In the genomic region with DNA sequence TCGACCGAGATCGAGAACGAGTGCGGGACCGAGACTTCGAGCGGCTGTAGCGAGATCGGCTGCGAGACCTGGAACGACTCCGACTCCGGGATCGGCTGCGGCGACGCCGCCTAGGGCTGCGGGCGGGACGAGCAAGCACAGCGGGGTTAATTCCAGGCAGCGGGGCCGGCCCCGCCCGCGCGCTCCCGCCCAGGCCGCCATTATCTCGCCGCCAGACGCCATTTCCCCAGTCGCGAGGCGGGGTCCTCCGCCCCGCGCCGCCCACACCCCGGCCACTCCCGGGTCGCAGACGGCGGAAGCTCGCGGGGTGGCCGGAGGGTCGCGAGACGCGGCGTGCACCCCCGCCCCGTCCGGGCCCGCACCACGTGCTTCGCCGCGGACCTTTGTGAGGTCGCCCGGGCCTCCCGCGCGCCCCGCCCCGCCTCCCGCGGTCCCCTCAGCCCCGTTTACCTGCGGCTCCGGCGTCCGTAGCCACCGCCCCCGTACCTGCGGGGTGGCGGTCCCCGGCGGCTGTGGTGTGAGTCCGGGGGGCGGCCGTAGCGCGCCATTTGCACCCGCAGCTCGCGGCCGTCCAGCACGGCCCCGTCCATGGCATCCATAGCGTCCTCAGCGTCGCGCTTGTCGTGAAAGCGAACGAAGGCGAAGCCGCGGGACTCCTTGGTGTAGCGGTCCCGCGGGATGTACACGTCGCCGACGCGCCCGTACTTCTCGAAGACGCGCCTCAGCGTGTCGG, we compare ENCODE assay signal across 1 cellular context.
A peak's percentile ranks its signal among the peaks of the same experiment; 100 is the strongest.
TF ChIP-seq lines count a peak whose summit lies in the region.

No MANE protein-coding gene starts in this region.

TF ChIP-seq in K562, 482 proteins besides CTCF, POLR2A, EP300 and RAD21 (continued from another document and continues in another):
- TF ChIP-seq, protein P1, sequence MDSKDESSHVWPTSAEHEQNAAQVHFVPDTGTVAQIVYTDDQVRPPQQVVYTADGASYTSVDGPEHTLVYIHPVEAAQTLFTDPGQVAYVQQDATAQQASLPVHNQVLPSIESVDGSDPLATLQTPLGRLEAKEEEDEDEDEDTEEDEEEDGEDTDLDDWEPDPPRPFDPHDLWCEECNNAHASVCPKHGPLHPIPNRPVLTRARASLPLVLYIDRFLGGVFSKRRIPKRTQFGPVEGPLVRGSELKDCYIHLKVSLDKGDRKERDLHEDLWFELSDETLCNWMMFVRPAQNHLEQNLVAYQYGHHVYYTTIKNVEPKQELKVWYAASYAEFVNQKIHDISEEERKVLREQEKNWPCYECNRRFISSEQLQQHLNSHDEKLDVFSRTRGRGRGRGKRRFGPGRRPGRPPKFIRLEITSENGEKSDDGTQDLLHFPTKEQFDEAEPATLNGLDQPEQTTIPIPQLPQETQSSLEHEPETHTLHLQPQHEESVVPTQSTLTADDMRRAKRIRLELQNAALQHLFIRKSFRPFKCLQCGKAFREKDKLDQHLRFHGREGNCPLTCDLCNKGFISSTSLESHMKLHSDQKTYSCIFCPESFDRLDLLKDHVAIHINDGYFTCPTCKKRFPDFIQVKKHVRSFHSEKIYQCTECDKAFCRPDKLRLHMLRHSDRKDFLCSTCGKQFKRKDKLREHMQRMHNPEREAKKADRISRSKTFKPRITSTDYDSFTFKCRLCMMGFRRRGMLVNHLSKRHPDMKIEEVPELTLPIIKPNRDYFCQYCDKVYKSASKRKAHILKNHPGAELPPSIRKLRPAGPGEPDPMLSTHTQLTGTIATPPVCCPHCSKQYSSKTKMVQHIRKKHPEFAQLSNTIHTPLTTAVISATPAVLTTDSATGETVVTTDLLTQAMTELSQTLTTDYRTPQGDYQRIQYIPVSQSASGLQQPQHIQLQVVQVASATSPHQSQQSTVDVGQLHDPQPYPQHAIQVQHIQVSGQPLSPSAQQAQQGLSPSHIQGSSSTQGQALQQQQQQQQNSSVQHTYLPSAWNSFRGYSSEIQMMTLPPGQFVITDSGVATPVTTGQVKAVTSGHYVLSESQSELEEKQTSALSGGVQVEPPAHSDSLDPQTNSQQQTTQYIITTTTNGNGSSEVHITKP (IDR thresholded peaks at IDR 0.05; ENCODE audit: partially characterized antibody): no peak
- TF ChIP-seq RFX7 (CRISPR knock-in tag; IDR thresholded peaks at IDR 0.05): no peak
- no peak for TF ChIP-seq NCOA4 (IDR thresholded peaks at IDR 0.05; ENCODE audit: partially characterized antibody)
- TF ChIP-seq MTA1 (IDR thresholded peaks at IDR 0.05; ENCODE audit: borderline replicate concordance): no peak
- TF ChIP-seq CHD1 (IDR thresholded peaks at IDR 0.05; ENCODE audit: low read length): peak; percentile 98
- TF ChIP-seq POLR2B (IDR thresholded peaks at IDR 0.05; ENCODE audit: low read depth, partially characterized antibody): no peak
- TF ChIP-seq, protein P2, sequence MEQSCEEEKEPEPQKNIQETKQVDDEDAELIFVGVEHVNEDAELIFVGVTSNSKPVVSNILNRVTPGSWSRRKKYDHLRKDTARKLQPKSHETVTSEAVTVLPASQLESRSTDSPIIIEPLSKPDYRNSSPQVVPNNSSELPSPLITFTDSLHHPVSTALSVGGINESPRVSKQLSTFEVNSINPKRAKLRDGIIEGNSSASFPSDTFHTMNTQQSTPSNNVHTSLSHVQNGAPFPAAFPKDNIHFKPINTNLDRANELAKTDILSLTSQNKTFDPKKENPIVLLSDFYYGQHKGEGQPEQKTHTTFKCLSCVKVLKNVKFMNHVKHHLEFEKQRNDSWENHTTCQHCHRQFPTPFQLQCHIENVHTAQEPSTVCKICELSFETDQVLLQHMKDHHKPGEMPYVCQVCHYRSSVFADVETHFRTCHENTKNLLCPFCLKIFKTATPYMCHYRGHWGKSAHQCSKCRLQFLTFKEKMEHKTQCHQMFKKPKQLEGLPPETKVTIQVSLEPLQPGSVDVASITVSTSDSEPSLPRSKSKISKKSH (CRISPR knock-in tag; IDR thresholded peaks at IDR 0.05): no peak
- no peak for TF ChIP-seq BDP1 (IDR thresholded peaks at IDR 0.05; ENCODE audit: insufficient read depth, insufficient read length)
- TF ChIP-seq NFIX (CRISPR knock-in tag; IDR thresholded peaks at IDR 0.05; ENCODE audit: low read depth): no peak
- TF ChIP-seq, protein P3, sequence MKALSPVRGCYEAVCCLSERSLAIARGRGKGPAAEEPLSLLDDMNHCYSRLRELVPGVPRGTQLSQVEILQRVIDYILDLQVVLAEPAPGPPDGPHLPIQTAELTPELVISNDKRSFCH (CRISPR knock-in tag; IDR thresholded peaks at IDR 0.05): no peak
- TF ChIP-seq, protein P3 (tag; IDR thresholded peaks at IDR 0.05): 0 out of 2 replicates have a peak, but pooled peaks have one; percentile 14
- no peak for TF ChIP-seq RFX5 (IDR thresholded peaks at IDR 0.05; ENCODE audit: low read depth, low read length)
- no peak for TF ChIP-seq MIER1 (IDR thresholded peaks at IDR 0.05; ENCODE audit: low read depth)
- TF ChIP-seq SOX6 (IDR thresholded peaks at IDR 0.05): 0 out of 2 replicates have a peak, but pooled peaks have one; percentile 24
- TF ChIP-seq U2AF1 (optimal IDR thresholded peaks at IDR 0.05; ENCODE audit: low read depth, low read length): no peak
- TF ChIP-seq ZNF146 (CRISPR knock-in tag; IDR thresholded peaks at IDR 0.05; ENCODE audit: unreplicated experiment): no peak
- TF ChIP-seq SMARCA5 (IDR thresholded peaks at IDR 0.05): no peak
- peak; percentile 45 to 51; a peak in 2 of 4 replicates for TF ChIP-seq TBL1XR1 (IDR thresholded peaks at IDR 0.05; ENCODE audit: low read length in 2 of 2)
- no peak for TF ChIP-seq ILK (tag; IDR thresholded peaks at IDR 0.05; ENCODE audit: borderline replicate concordance, low read depth)
- no peak for TF ChIP-seq EZH2 (IDR thresholded peaks at IDR 0.05; ENCODE audit: borderline replicate concordance, low read depth, low read length)
- TF ChIP-seq CBX1 (IDR thresholded peaks at IDR 0.05; ENCODE audit: low read depth): peak; percentile 74; the same call in 1 of the 2 replicates
- no peak for TF ChIP-seq TFAM (CRISPR knock-in tag; conservative IDR thresholded peaks at IDR 0.05)
- TF ChIP-seq STAT5A (IDR thresholded peaks at IDR 0.05; ENCODE audit: borderline replicate concordance, low read length): 0 out of 2 replicates have a peak, but pooled peaks have one; percentile 2
- TF ChIP-seq XRCC3 (IDR thresholded peaks at IDR 0.05): no peak
- TF ChIP-seq SLC30A9 (CRISPR knock-in tag; IDR thresholded peaks at IDR 0.05): no peak
- no peak for TF ChIP-seq ZNF263 (CRISPR knock-in tag; IDR thresholded peaks at IDR 0.05; ENCODE audit: borderline replicate concordance)
- peak; percentile 56 to 86; a peak in 2 of 4 replicates for TF ChIP-seq TEAD1 (CRISPR knock-in tag; IDR thresholded peaks at IDR 0.05)
- TF ChIP-seq, protein P4, sequence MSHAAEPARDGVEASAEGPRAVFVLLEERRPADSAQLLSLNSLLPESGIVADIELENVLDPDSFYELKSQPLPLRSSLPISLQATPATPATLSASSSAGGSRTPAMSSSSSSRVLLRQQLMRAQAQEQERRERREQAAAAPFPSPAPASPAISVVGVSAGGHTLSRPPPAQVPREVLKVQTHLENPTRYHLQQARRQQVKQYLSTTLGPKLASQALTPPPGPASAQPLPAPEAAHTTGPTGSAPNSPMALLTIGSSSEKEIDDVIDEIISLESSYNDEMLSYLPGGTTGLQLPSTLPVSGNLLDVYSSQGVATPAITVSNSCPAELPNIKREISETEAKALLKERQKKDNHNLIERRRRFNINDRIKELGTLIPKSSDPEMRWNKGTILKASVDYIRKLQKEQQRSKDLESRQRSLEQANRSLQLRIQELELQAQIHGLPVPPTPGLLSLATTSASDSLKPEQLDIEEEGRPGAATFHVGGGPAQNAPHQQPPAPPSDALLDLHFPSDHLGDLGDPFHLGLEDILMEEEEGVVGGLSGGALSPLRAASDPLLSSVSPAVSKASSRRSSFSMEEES (CRISPR knock-in tag; IDR thresholded peaks at IDR 0.05): no peak
- TF ChIP-seq NELFE (IDR thresholded peaks at IDR 0.05; ENCODE audit: insufficient read depth, insufficient read length): no peak
- TF ChIP-seq KLF10 (CRISPR knock-in tag; IDR thresholded peaks at IDR 0.05): no peak
- TF ChIP-seq, protein P5, sequence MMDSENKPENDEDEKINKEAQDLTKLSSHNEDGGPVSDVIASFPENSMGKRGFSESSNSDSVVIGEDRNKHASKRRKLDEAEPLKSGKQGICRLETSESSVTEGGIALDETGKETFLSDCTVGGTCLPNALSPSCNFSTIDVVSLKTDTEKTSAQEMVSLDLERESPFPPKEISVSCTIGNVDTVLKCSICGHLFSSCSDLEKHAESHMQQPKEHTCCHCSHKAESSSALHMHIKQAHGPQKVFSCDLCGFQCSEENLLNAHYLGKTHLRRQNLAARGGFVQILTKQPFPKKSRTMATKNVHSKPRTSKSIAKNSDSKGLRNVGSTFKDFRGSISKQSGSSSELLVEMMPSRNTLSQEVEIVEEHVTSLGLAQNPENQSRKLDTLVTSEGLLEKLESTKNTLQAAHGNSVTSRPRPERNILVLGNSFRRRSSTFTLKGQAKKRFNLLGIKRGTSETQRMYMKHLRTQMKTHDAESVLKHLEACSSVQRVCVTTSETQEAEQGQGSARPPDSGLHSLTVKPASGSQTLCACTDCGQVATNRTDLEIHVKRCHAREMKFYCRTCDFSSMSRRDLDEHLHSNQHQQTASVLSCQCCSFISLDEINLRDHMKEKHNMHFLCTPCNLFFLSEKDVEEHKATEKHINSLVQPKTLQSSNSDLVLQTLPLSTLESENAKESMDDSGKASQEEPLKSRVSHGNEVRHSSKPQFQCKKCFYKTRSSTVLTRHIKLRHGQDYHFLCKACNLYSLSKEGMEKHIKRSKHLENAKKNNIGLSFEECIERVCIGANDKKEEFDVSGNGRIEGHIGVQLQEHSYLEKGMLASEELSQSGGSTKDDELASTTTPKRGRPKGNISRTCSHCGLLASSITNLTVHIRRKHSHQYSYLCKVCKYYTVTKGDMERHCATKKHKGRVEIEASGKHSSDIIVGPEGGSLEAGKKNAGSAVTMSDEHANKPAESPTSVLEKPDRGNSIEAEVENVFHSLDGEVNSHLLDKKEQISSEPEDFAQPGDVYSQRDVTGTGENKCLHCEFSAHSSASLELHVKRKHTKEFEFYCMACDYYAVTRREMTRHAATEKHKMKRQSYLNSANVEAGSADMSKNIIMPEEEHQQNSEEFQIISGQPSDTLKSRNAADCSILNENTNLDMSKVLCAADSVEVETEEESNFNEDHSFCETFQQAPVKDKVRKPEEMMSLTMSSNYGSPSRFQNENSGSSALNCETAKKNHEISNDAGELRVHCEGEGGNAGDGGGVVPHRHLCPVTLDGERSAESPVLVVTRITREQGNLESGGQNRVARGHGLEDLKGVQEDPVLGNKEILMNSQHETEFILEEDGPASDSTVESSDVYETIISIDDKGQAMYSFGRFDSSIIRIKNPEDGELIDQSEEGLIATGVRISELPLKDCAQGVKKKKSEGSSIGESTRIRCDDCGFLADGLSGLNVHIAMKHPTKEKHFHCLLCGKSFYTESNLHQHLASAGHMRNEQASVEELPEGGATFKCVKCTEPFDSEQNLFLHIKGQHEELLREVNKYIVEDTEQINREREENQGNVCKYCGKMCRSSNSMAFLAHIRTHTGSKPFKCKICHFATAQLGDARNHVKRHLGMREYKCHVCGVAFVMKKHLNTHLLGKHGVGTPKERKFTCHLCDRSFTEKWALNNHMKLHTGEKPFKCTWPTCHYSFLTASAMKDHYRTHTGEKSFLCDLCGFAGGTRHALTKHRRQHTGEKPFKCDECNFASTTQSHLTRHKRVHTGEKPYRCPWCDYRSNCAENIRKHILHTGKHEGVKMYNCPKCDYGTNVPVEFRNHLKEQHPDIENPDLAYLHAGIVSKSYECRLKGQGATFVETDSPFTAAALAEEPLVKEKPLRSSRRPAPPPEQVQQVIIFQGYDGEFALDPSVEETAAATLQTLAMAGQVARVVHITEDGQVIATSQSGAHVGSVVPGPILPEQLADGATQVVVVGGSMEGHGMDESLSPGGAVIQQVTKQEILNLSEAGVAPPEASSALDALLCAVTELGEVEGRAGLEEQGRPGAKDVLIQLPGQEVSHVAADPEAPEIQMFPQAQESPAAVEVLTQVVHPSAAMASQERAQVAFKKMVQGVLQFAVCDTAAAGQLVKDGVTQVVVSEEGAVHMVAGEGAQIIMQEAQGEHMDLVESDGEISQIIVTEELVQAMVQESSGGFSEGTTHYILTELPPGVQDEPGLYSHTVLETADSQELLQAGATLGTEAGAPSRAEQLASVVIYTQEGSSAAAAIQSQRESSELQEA (IDR thresholded peaks at IDR 0.05; ENCODE audit: low read depth): no peak
- no peak for TF ChIP-seq ZNF583 (CRISPR knock-in tag; IDR thresholded peaks at IDR 0.05)
- TF ChIP-seq, protein P6, sequence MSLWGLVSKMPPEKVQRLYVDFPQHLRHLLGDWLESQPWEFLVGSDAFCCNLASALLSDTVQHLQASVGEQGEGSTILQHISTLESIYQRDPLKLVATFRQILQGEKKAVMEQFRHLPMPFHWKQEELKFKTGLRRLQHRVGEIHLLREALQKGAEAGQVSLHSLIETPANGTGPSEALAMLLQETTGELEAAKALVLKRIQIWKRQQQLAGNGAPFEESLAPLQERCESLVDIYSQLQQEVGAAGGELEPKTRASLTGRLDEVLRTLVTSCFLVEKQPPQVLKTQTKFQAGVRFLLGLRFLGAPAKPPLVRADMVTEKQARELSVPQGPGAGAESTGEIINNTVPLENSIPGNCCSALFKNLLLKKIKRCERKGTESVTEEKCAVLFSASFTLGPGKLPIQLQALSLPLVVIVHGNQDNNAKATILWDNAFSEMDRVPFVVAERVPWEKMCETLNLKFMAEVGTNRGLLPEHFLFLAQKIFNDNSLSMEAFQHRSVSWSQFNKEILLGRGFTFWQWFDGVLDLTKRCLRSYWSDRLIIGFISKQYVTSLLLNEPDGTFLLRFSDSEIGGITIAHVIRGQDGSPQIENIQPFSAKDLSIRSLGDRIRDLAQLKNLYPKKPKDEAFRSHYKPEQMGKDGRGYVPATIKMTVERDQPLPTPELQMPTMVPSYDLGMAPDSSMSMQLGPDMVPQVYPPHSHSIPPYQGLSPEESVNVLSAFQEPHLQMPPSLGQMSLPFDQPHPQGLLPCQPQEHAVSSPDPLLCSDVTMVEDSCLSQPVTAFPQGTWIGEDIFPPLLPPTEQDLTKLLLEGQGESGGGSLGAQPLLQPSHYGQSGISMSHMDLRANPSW (CRISPR knock-in tag; IDR thresholded peaks at IDR 0.05): peak; percentile 80
- no peak for TF ChIP-seq ZZZ3 (IDR thresholded peaks at IDR 0.05)
- TF ChIP-seq ADNP (tag; IDR thresholded peaks at IDR 0.05): no peak
- TF ChIP-seq, protein P7, sequence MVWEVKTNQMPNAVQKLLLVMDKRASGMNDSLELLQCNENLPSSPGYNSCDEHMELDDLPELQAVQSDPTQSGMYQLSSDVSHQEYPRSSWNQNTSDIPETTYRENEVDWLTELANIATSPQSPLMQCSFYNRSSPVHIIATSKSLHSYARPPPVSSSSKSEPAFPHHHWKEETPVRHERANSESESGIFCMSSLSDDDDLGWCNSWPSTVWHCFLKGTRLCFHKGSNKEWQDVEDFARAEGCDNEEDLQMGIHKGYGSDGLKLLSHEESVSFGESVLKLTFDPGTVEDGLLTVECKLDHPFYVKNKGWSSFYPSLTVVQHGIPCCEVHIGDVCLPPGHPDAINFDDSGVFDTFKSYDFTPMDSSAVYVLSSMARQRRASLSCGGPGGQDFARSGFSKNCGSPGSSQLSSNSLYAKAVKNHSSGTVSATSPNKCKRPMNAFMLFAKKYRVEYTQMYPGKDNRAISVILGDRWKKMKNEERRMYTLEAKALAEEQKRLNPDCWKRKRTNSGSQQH (CRISPR knock-in tag; IDR thresholded peaks at IDR 0.05): peak; percentile 83; the same call in 1 of the 2 replicates
- TF ChIP-seq ETV5 (CRISPR knock-in tag; IDR thresholded peaks at IDR 0.05; ENCODE audit: low read depth): no peak
- 0 out of 2 replicates have a peak, but pooled peaks have one; percentile 20 for TF ChIP-seq HDAC2 (IDR thresholded peaks at IDR 0.05)
- peak; percentile 99 for TF ChIP-seq ZC3H4 (CRISPR knock-in tag; IDR thresholded peaks at IDR 0.05; ENCODE audit: borderline replicate concordance)
- TF ChIP-seq ZNF217 (CRISPR knock-in tag; IDR thresholded peaks at IDR 0.05): no peak
- TF ChIP-seq ELF4 (CRISPR knock-in tag; IDR thresholded peaks at IDR 0.05): peak; percentile 73; the same call in 1 of the 2 replicates
- TF ChIP-seq CXXC5 (CRISPR knock-in tag; IDR thresholded peaks at IDR 0.05): peak; percentile 76
